1 cellular context compared by ENCODE assay signal in genomic region chr5:139293504-139294371, GRCh38.
A peak's percentile ranks its signal among the peaks of the same experiment; 100 is the strongest.
TF ChIP-seq lines count a peak whose summit lies in the region.

TSS of gene MATR3 (plus strand) at chr5:139293740. CDS start at chr5:139307416, 13,676 bp downstream.

TF ChIP-seq in HCT116, 20 proteins besides CTCF, POLR2A, EP300 and RAD21 (continued from another document):
- TF ChIP-seq EZH2phosphoT487 (IDR thresholded peaks at IDR 0.05; ENCODE audit: borderline replicate concordance) = no peak
- no peak for TF ChIP-seq MAX (IDR thresholded peaks at IDR 0.05)
- peak; percentile 67; the same call in 1 of the 2 replicates for TF ChIP-seq ZFX (IDR thresholded peaks at IDR 0.05)
- TF ChIP-seq SP1 (IDR thresholded peaks at IDR 0.05; ENCODE audit: low read depth) = no peak
- no peak for TF ChIP-seq ELF1 (IDR thresholded peaks at IDR 0.05; ENCODE audit: borderline replicate concordance, low read depth)
- TF ChIP-seq ATF3 (IDR thresholded peaks at IDR 0.05) = no peak
- no peak for TF ChIP-seq JUND (IDR thresholded peaks at IDR 0.05)
- no peak for TF ChIP-seq EGR1 (IDR thresholded peaks at IDR 0.05; ENCODE audit: low read depth)
- no peak for TF ChIP-seq FOSL1 (IDR thresholded peaks at IDR 0.05; ENCODE audit: low read depth)
TF ChIP-seq in HCT116: peak in this region for 5.
